11 cellular contexts compared by ENCODE assay signal in the genomic region with DNA sequence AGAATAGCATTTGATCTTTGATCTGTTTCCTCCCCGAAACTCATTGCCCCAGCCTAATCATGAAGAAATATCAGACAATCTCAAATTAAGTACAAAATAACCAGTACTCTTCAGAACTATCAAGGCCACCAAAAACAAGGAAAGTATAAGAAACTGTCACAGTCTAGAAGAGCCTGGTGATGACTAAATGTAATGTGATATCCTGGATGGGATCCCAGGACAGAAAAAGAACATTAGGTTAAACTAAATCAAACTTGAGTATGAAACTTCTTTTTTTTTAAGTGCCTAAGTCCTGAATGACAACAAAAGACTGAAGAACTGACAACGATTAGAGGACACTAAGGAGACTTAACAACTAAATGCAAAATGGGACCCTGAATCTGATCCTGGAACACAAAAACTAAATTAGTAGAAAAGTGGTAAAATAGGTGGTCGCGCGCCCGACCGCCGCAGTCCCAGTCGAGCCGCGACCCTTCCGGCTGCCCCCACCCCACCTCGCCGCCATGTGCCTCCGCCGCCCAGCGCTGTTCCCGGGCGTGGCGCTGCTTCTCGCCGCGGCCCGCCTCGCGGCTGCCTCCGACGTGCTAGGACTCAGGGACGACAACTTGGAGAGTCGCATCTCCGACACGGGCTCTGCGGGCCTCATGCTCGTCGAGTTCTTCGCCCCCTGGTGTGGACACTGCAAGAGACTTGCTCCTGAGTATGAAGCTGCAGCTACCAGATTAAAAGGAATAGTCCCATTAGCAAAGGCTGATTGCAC. TPM values are rescaled to one million over a fixed set of nuclear protein-coding genes. Genes with fewer than 3 reads are reported as not detected.
A peak's percentile ranks its signal among the peaks of the same experiment; 100 is the strongest.
DNase-seq lines count a peak whose midpoint lies in the region; ATAC-seq and TF ChIP-seq lines count a peak whose summit lies in the region.
"Had no signal": no experiment of that assay in that cellular context is flagged by ENCODE, and none has a peak within 500 bp of the region (broad histone marks: within the 10 kb centered on the region; RNA-seq: fewer than 3 reads in every experiment).

No MANE protein-coding gene starts in this region.

- intact Hi-C loops in transverse colon (cut with DNase I; ENCODE audit: low total_unique reads) (no loop called here), ovary (cut with DNase I) (loop anchor here in 1 of 4 donors (10.0 kb wide), 1 partner anchor 67 kb away; the partner anchor contains the start of gene CHD1L)

- H3K4me1 Mint-ChIP-seq in osteocyte (ENCODE audit: unreplicated experiment), result peaks cover 27% of the 10 kb centered on the region

- in situ Hi-C loops in transverse colon (cut with MboI; ENCODE audit: low pct_ligation_motif_present in 1 of 4, low pct_unique_long_range_greater_than_20kb in 1 of 4, low sequenced_read_pairs in 3 of 4), result loop anchor here in 3 of 4 donors (10.0 kb wide), 2 partner anchors 47 to 67 kb away; partner anchors contain the start of genes CHD1L (in 2 of the 3) and FMO5 (in 1 of the 3)

- H3K4me1 ChIP-seq in transverse colon (peaks cover 0 to 12% (median 9%) of the 10 kb centered on the region in 4 donors), ovary (ENCODE audit: insufficient read depth) (peaks cover 2% of the 10 kb centered on the region)
- H3K4me1 ChIP-seq: Caco-2 had no signal

- H3K27me3 Mint-ChIP-seq in osteocyte (ENCODE audit: unreplicated experiment), result no peaks in the 10 kb centered on the region
- H3K27me3 Mint-ChIP-seq: activated T-cell treated with anti-CD3 and anti-CD28 coated beads, Interleukin-2, amount 50 U/mL, for 24 hours had no signal

- peaks cover 14% of the 10 kb centered on the region for H3K36me3 Mint-ChIP-seq in osteocyte (ENCODE audit: unreplicated experiment)

- no peaks in the 10 kb centered on the region for H3K36me3 ChIP-seq in transverse colon
- no peaks in the 10 kb centered on the region for H3K36me3 ChIP-seq in ovary

- TF ChIP-seq EP300 in transverse colon (IDR thresholded peaks at IDR 0.05; ENCODE audit: low read depth) (no peak), ovary (IDR thresholded peaks at IDR 0.05) (no peak)

- H3K27ac ChIP-seq in transverse colon (peak overlapping the region in 1 of 4 donors; percentile 10), ovary (no peak overlapping the region)

- no peaks in the 10 kb centered on the region for H3K27me3 ChIP-seq in transverse colon
- H3K27me3 ChIP-seq in ovary, result no peaks in the 10 kb centered on the region

- DNase-seq in AG08395 (ENCODE audit: low spot score) (peak; percentile 24), M059J (ENCODE audit: low read depth) (peak; percentile 67), fibroblast of mammary gland (ENCODE audit: low read depth) (peak; percentile 83), osteocyte (ENCODE audit: extremely low spot score, unreplicated experiment) (no peak), transverse colon (no peak), ovary (no peak)
- DNase-seq in effector CD4-positive, alpha-beta T cell, result no peak
- DNase-seq: activated T-cell treated with anti-CD3 and anti-CD28 coated beads, Interleukin-2, amount 50 U/mL, for 24 hours; Caco-2; stimulated activated CD4-positive, alpha-beta T cell treated with anti-CD3 and anti-CD28 coated beads, Interleukin-12 subunit alpha, Interleukin-12 subunit beta, amount 100 ng/mL, for 4 hours had no signal

- H3K4me3 Mint-ChIP-seq in osteocyte (ENCODE audit: unreplicated experiment), result no peak overlapping the region
- H3K4me3 Mint-ChIP-seq: activated T-cell treated with anti-CD3 and anti-CD28 coated beads, Interleukin-2, amount 50 U/mL, for 24 hours had no signal

- TF ChIP-seq POLR2A in transverse colon (IDR thresholded peaks at IDR 0.05) (no peak), ovary (IDR thresholded peaks at IDR 0.05) (no peak)

- TF ChIP-seq CTCF in fibroblast of mammary gland (conservative IDR thresholded peaks at IDR 0.05; ENCODE audit: control insufficient read depth, insufficient read depth, low read depth, low read length) (no peak), osteocyte (IDR thresholded peaks at IDR 0.05) (no peak), transverse colon (IDR thresholded peaks at IDR 0.05) (no peak), ovary (IDR thresholded peaks at IDR 0.05) (no peak)

- H3K9me3 Mint-ChIP-seq in osteocyte (ENCODE audit: unreplicated experiment), result peaks cover 10% of the 10 kb centered on the region

- no peak for ATAC-seq in HG03097 (IDR thresholded peaks at IDR 0.05; ENCODE audit: low FRiP score, unreplicated experiment)

- H3K4me3 ChIP-seq in fibroblast of mammary gland (ENCODE audit: control insufficient read depth, low read depth, low read length), result peak overlapping the region; percentile 4
- H3K4me3 ChIP-seq in transverse colon, result peak overlapping the region in 1 of 4 donors; percentile 27
- no peak overlapping the region for H3K4me3 ChIP-seq in ovary

- 54 to 79% methylated on average over 11 to 36 of the region's 36 CpGs for whole genome bisulfite sequencing in transverse colon (ENCODE audit: low coverage in 1 of 2), 2 donors
- WGBS in ovary, 3 donors, result 19 to 38% (median 19%) methylated on average over 34 to 36 of the region's 36 CpGs

- peak overlapping the region; percentile 76 for H3K27ac Mint-ChIP-seq in osteocyte (ENCODE audit: unreplicated experiment)
- H3K27ac Mint-ChIP-seq: activated T-cell treated with anti-CD3 and anti-CD28 coated beads, Interleukin-2, amount 50 U/mL, for 24 hours had no signal

- H3K9me3 ChIP-seq in transverse colon (no peaks in the 10 kb centered on the region), ovary (no peaks in the 10 kb centered on the region)
- H3K9me3 ChIP-seq: Caco-2 had no signal

RNA-seq across cellular contexts. Expression of gene PRKAB2, which starts 5.5 kb away (rescaled TPM):
- 6.7 and 18.2 TPM in 2 replicates for total RNA-seq in M059J (2014; rRNA removed; shearing (Covaris generic))
- 10.1 and 14.0 TPM in 2 replicates for total RNA-seq in osteocyte
- 10 to 100 TPM; 20.9 to 45.6 (median 27.3) TPM for total RNA-seq in transverse colon
- 10 to 100 TPM in 6 of 7 donors, 1 to 10 TPM in 1; 10.0 to 15.8 (median 13.4) TPM for total RNA-seq in ovary
- polyA plus RNA-seq in ovary, result 10 to 100 TPM in 1 of 2 donors, 1 to 10 TPM in 1; 7.8 to 19.6 TPM

RNA-seq across cellular contexts. Expression of gene FMO5, which starts 47.3 kb away (rescaled TPM):
- total RNA-seq in M059J (2014; rRNA removed; shearing (Covaris generic)), result 0.54 TPM in 2 replicates
- total RNA-seq in osteocyte, result 1.8 and 2.2 TPM in 2 replicates
- 100 to 1,000 TPM in 1 of 4 donors, 10 to 100 TPM in 3; 57.6 to 145 (median 62.6) TPM for total RNA-seq in transverse colon
- 1 to 10 TPM; 1.8 to 5.7 (median 3.4) TPM for total RNA-seq in ovary
- 1 to 10 TPM; 3.0 to 4.1 TPM for polyA plus RNA-seq in ovary

Comparison
In these comparisons a context has a peak if more than half of its experiments do, and no peak if none do; other contexts are left out.
1. DNase-seq: peak in AG08395 (single experiment), M059J (single experiment) and fibroblast of mammary gland (single experiment); none in osteocyte (single experiment), transverse colon (single experiment), effector CD4-positive, alpha-beta T cell (single experiment) and ovary (0 of 5).
2. RNA of gene FMO5, which starts 47.3 kb away (total RNA-seq): 57.6 to 145 TPM in transverse colon; 1.8 to 5.7 TPM in ovary, 1.8 to 2.2 TPM in osteocyte and 0.54 TPM in M059J; every median in the first group is over 4 times any median in the second.